In the genomic region with DNA sequence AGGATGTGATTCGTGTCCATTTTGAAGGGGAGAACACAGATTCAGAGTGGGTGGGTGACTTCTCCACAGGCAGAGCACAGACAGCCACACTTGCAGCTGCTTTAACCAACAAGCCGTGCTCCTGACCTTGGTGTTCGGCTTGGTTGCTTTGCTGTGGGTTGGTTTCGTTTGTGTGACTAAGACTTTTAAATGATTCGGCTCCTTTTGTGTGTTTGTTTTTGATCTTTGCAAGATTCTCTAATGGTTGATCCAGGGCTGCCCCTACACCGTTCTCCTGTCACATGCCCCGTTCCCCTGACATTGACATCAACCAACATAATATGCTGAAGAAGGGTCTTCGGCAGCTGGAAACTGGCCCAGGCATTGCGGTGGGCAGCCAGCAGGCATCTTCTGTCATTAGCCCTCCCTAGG, we compare ENCODE assay signal across 10 cellular contexts.
A peak's percentile ranks its signal among the peaks of the same experiment; 100 is the strongest.
DNase-seq lines count a peak whose midpoint lies in the region; ATAC-seq and TF ChIP-seq lines count a peak whose summit lies in the region.
"Had no signal": no experiment of that assay in that cellular context is flagged by ENCODE, and none has a peak within 500 bp of the region (broad histone marks: within the 10 kb centered on the region; RNA-seq: fewer than 3 reads in every experiment).

No MANE protein-coding gene starts in this region.

- H3K4me1 Mint-ChIP-seq in activated T-helper 2 cell treated with anti-CD3 and anti-CD28 coated beads, Interferon-gamma antibody, Interleukin-2, Interleukin-4, amounts not matched to agents 10 μg/mL and 5 μg/mL and 100 μg/mL, durations not matched to agents 14 hours and 24 hours and 36 hours (ENCODE audit: low read depth) = peaks cover 8% of the 10 kb centered on the region

- H3K4me3 Mint-ChIP-seq in activated T-helper 2 cell treated with anti-CD3 and anti-CD28 coated beads, Interferon-gamma antibody, Interleukin-2, Interleukin-4, amounts not matched to agents 10 μg/mL and 5 μg/mL and 100 μg/mL, durations not matched to agents 14 hours and 24 hours and 36 hours (ENCODE audit: low read depth) = no peak overlapping the region

- no peak for TF ChIP-seq CTCF in GM06990 (IDR thresholded peaks at IDR 0.05; ENCODE audit: insufficient read depth, low read length, poor library complexity, severe bottlenecking)

- no peak overlapping the region for H3K27ac Mint-ChIP-seq in activated T-helper 2 cell treated with anti-CD3 and anti-CD28 coated beads, Interferon-gamma antibody, Interleukin-2, Interleukin-4, amounts not matched to agents 10 μg/mL and 5 μg/mL and 100 μg/mL, durations not matched to agents 14 hours and 24 hours and 36 hours

- H3K36me3 ChIP-seq in GM06990 (ENCODE audit: control insufficient read depth, insufficient read depth, low read length) = no peaks in the 10 kb centered on the region

- peaks cover 4% of the 10 kb centered on the region for H3K27me3 Mint-ChIP-seq in activated T-helper 2 cell treated with anti-CD3 and anti-CD28 coated beads, Interferon-gamma antibody, Interleukin-2, Interleukin-4, amounts not matched to agents 10 μg/mL and 5 μg/mL and 100 μg/mL, durations not matched to agents 14 hours and 24 hours and 36 hours (ENCODE audit: low read depth)

- no peaks in the 10 kb centered on the region for H3K27me3 ChIP-seq in GM06990 (replicated peaks; ENCODE audit: control insufficient read depth, insufficient read depth, low read length)

- peak; percentile 69 for ATAC-seq in GM21526 (IDR thresholded peaks at IDR 0.05; ENCODE audit: low FRiP score, unreplicated experiment)
- ATAC-seq: Panc1 had no signal

- DNase-seq in GM06990 (ENCODE audit: extremely low read depth, insufficient read length) = peak; percentile 40
- peak; percentile 42 for DNase-seq in Jurkat, Clone E6-1 (ENCODE audit: low read depth, low spot score)
- DNase-seq in kidney glomerular epithelial cell (lab: John Stamatoyannopoulos, UW) = peak; percentile 66
- DNase-seq in activated T-helper 2 cell treated with anti-CD3 and anti-CD28 coated beads, Interferon-gamma antibody, Interleukin-2, Interleukin-4, amounts not matched to agents 10 μg/mL and 5 μg/mL and 100 μg/mL, durations not matched to agents 14 hours and 24 hours and 36 hours (ENCODE audit: low spot score) = no peak
- no peak for DNase-seq in NCI-H2029 treated with DMSO at 0.1 percent for 48 hours (lab: John Stamatoyannopoulos, UW)
- DNase-seq in 8988T = no peak
- DNase-seq in NOMO-1 treated with dmso at 0.1 percent for 144 hours (lab: John Stamatoyannopoulos, UW; ENCODE audit: unreplicated experiment) = no peak
- DNase-seq: effector CD8-positive, alpha-beta T cell had no signal

- H3K9me3 Mint-ChIP-seq in activated T-helper 2 cell treated with anti-CD3 and anti-CD28 coated beads, Interferon-gamma antibody, Interleukin-2, Interleukin-4, amounts not matched to agents 10 μg/mL and 5 μg/mL and 100 μg/mL, durations not matched to agents 14 hours and 24 hours and 36 hours = no peaks in the 10 kb centered on the region

- H3K36me3 Mint-ChIP-seq in activated T-helper 2 cell treated with anti-CD3 and anti-CD28 coated beads, Interferon-gamma antibody, Interleukin-2, Interleukin-4, amounts not matched to agents 10 μg/mL and 5 μg/mL and 100 μg/mL, durations not matched to agents 14 hours and 24 hours and 36 hours (ENCODE audit: low read depth) = no peaks in the 10 kb centered on the region

- intact Hi-C loops in activated T-helper 2 cell treated with anti-CD3 and anti-CD28 coated beads, Interferon-gamma antibody, Interleukin-2, Interleukin-4, amounts not matched to agents 10 μg/mL and 5 μg/mL and 100 μg/mL, durations not matched to agents 14 hours and 24 hours and 36 hours (cut with micrococcal nuclease) = no loop called here

- no peak overlapping the region for H3K4me3 ChIP-seq in GM06990 (replicated peaks; ENCODE audit: low read depth, low read length)
- no peak overlapping the region for H3K4me3 ChIP-seq in Jurkat, Clone E6-1 (ENCODE audit: low read length)

Comparison
In these comparisons a context has a peak if more than half of its experiments do, and no peak if none do; other contexts are left out.
1. DNase-seq: peak in GM06990 (single experiment), Jurkat, Clone E6-1 (single experiment) and kidney glomerular epithelial cell (single experiment); none in activated T-helper 2 cell treated with anti-CD3 and anti-CD28 coated beads, Interferon-gamma antibody, Interleukin-2, Interleukin-4, amounts not matched to agents 10 μg/mL and 5 μg/mL and 100 μg/mL, durations not matched to agents 14 hours and 24 hours and 36 hours (single experiment), NCI-H2029 treated with DMSO at 0.1 percent for 48 hours (single experiment), 8988T (single experiment) and NOMO-1 treated with dmso at 0.1 percent for 144 hours (single experiment).